In the genomic region with DNA sequence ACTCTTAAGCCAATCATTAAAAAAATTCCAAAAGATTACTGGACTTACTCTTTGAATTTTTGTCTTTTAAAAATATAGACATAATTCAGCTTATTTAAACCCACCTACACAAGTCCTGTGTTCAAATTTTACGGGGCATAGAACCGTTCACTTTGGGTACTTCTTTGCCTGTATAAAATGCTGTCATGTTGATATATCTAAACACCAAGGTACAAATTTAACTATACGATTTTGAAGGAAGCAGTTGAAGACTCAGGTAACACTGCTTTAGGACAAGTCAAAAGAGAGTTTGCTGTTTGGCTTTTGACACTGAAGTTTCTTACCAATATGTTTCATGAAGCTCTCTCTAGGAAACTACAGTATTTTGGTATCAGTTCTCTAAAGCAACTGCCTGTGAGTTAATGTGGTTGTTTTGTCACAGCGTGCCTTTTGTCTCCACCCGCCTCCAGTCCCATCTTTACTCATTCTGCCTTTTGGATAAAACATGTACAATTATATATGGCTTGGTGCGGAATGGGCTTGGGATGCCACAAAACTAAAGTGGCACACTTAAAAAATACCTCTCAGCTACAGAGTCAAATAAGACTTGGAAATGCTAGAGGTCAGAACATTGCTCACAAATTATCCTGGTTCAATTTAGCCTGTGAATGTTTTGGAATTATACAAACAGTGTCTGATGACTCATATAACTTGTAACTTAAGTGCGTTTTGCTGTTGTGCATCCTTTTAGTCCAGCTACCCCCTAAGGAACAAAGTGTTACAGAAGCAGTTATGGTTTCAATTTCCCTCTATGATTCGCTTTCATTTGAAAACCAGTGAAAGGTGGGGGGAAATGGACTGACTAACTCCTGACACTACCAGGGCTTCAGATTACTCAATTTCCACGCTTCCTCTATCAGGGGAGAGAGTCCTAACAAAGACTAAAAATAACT, we compare ENCODE assay signal across 8 cellular contexts. TPM values are rescaled to one million over a fixed set of nuclear protein-coding genes. Genes with fewer than 3 reads are reported as not detected.
DNase-seq lines count a peak whose midpoint lies in the region; ATAC-seq and TF ChIP-seq lines count a peak whose summit lies in the region.

No MANE protein-coding gene starts in this region.

- DNase-seq in HFFc6 = peak; percentile 56
- DNase-seq in NCI-H2107 (lab: John Stamatoyannopoulos, UW) = peak; percentile 21
- DNase-seq in fibroblast of mammary gland (ENCODE audit: low read depth) = peak; percentile 99
- DNase-seq in COR-L47 (lab: John Stamatoyannopoulos, UW) = no peak
- no peak for DNase-seq in glutamatergic neuron
- no peak for DNase-seq in NCI-H524 (lab: John Stamatoyannopoulos, UW)

- H3K4me3 ChIP-seq in fibroblast of mammary gland (ENCODE audit: control insufficient read depth, low read depth, low read length) = no peak overlapping the region

- H3K4me1 Mint-ChIP-seq in HFFc6 (ENCODE audit: low read depth) = peaks cover 46% of the 10 kb centered on the region
- H3K4me1 Mint-ChIP-seq in glutamatergic neuron (ENCODE audit: low read depth, unreplicated experiment) = peaks cover 15% of the 10 kb centered on the region

- H3K36me3 Mint-ChIP-seq in HFFc6 (ENCODE audit: low read depth) (no peaks in the 10 kb centered on the region), glutamatergic neuron (ENCODE audit: unreplicated experiment) (no peaks in the 10 kb centered on the region)

- H3K9me3 Mint-ChIP-seq in HFFc6 (no peaks in the 10 kb centered on the region), glutamatergic neuron (ENCODE audit: unreplicated experiment) (no peaks in the 10 kb centered on the region)

- peaks cover 1% of the 10 kb centered on the region; the same call in 1 of the 2 replicates for H3K27me3 Mint-ChIP-seq in HFFc6 (ENCODE audit: insufficient read depth)
- H3K27me3 Mint-ChIP-seq in glutamatergic neuron (ENCODE audit: unreplicated experiment) = no peaks in the 10 kb centered on the region

- TF ChIP-seq CTCF in HFFc6 (IDR thresholded peaks at IDR 0.05) (no peak), fibroblast of mammary gland (conservative IDR thresholded peaks at IDR 0.05; ENCODE audit: control insufficient read depth, insufficient read depth, low read depth, low read length) (no peak), glutamatergic neuron (IDR thresholded peaks at IDR 0.05; ENCODE audit: partially characterized antibody, unreplicated experiment) (no peak)

- H3K4me3 Mint-ChIP-seq in HFFc6 (peak overlapping the region; percentile 72), glutamatergic neuron (ENCODE audit: unreplicated experiment) (no peak overlapping the region)

- peak; percentile 82 for ATAC-seq in GM18505 (IDR thresholded peaks at IDR 0.05; ENCODE audit: unreplicated experiment)
- no peak for ATAC-seq in esophagus mucosa

- peak overlapping the region; percentile 66 for H3K27ac Mint-ChIP-seq in HFFc6
- no peak overlapping the region for H3K27ac Mint-ChIP-seq in glutamatergic neuron (ENCODE audit: unreplicated experiment)

- TF ChIP-seq POLR2A in GM18505 (IDR thresholded peaks at IDR 0.05; ENCODE audit: borderline replicate concordance, extremely low read depth, insufficient read depth, insufficient read length) = no peak

RNA-seq across cellular contexts. Expression of a gene that starts 38.7 kb away (rescaled TPM):
- under 1 TPM in 5 of 6 experiments, not detected in 1; 0.02 to 0.24 (median 0.09) TPM for total RNA-seq in HFFc6 (2021; fragmentation: NEBNext Ultra II Directional; extraction: Animal tissue kit (Norgen Biotek cat#: 25700))
- total RNA-seq in esophagus mucosa = 1.6 TPM
- total RNA-seq in glutamatergic neuron (ENCODE audit: unreplicated experiment) = 11.5 TPM

Comparison
In these comparisons a context has a peak if more than half of its experiments do, and no peak if none do; other contexts are left out.
1. DNase-seq: peak in HFFc6 (single experiment), NCI-H2107 (single experiment) and fibroblast of mammary gland (single experiment); none in COR-L47 (single experiment), glutamatergic neuron (single experiment) and NCI-H524 (0 of 2).